In genomic region chr9:82552784-82553183, GRCh38 we compare ENCODE assay signal across 11 cellular contexts.
"Had no signal": no experiment of that assay in that cellular context is flagged by ENCODE, and none has a peak within 500 bp of the region (broad histone marks: within the 10 kb centered on the region; RNA-seq: fewer than 3 reads in every experiment).

No MANE protein-coding gene starts in this region.

- H3K36me3 ChIP-seq: HAP-1 had no signal

- H3K4me1 ChIP-seq: HAP-1 had no signal

- H3K27ac ChIP-seq: GM23248 had no signal

- DNase-seq: GM23248, GOT3, H7, H9, HCEC 1CT, HFFc6 had no signal

- ATAC-seq: GM23338, HCT116 had no signal

- FAIRE-seq: H1, H54 had no signal

- H3K9me3 ChIP-seq: HAP-1 had no signal

- H3K4me3 ChIP-seq: GM23248, GM23338, HAP-1 had no signal
